ENCODE assay signal across 8 cellular contexts in genomic region chrX:63560601-63561218, GRCh38.
DNase-seq lines count a peak whose midpoint lies in the region; ATAC-seq, FAIRE-seq and TF ChIP-seq lines count a peak whose summit lies in the region.

No MANE protein-coding gene starts in this region.

- H3K9me3 ChIP-seq in astrocyte (ENCODE audit: insufficient read depth, low read depth, low read length), result no peaks in the 10 kb centered on the region

- peak overlapping the region; percentile 96 for H3K27ac Mint-ChIP-seq in astrocyte (ENCODE audit: unreplicated experiment)

- H3K4me3 ChIP-seq in astrocyte (ENCODE audit: insufficient read depth, low read depth, low read length), result peak overlapping the region; percentile 98

- peaks cover 3% of the 10 kb centered on the region for H3K36me3 Mint-ChIP-seq in astrocyte (ENCODE audit: low read depth, unreplicated experiment)

- no peaks in the 10 kb centered on the region for H3K36me3 ChIP-seq in astrocyte (ENCODE audit: insufficient read depth, low read length)

- H3K27me3 Mint-ChIP-seq in astrocyte (ENCODE audit: low read depth, unreplicated experiment), result no peaks in the 10 kb centered on the region

- H3K4me1 Mint-ChIP-seq in astrocyte (ENCODE audit: low read depth, unreplicated experiment), result peaks cover 5% of the 10 kb centered on the region

- peak overlapping the region; percentile 85 for H3K4me2 ChIP-seq in astrocyte (ENCODE audit: low read length)

- no peaks in the 10 kb centered on the region for H3K27me3 ChIP-seq in astrocyte (ENCODE audit: insufficient read depth, low read length)

- peak; percentile 40 for DNase-seq in GM13977 (ENCODE audit: low spot score)
- DNase-seq in NCI-H1436 treated with DMSO at 0.1 percent for 48 hours (lab: John Stamatoyannopoulos, UW), result peak; percentile 57
- peak; percentile 8 to 81 (median 33) for DNase-seq in T-helper 2 cell
- peak; percentile 69 for DNase-seq in astrocyte (ENCODE audit: low read depth)
- peak; percentile 29 to 53 for DNase-seq in hippocampal formation (lab: John Stamatoyannopoulos, UW)
- DNase-seq in renal cortical epithelial cell (ENCODE audit: low read depth), result peak; percentile 75
- DNase-seq in HuH-7.5 (ENCODE audit: low spot score), result no peak

- peaks cover 4% of the 10 kb centered on the region for H3K4me1 ChIP-seq in astrocyte (ENCODE audit: insufficient read depth, low read length)

- peak overlapping the region; percentile 91 for H2AFZ ChIP-seq in astrocyte (ENCODE audit: low read depth, low read length)

- TF ChIP-seq CTCF in GM13977 (IDR thresholded peaks at IDR 0.05; ENCODE audit: extremely low read depth, insufficient read depth, missing control alignments), result no peak
- no peak for TF ChIP-seq CTCF in astrocyte (IDR thresholded peaks at IDR 0.05; ENCODE audit: insufficient read depth, low read depth, low read length)

- H4K20me1 ChIP-seq in astrocyte (ENCODE audit: insufficient read depth, low read length), result no peaks in the 10 kb centered on the region

- peak; percentile 99 for ATAC-seq in HG02840 (IDR thresholded peaks at IDR 0.05; ENCODE audit: low FRiP score, unreplicated experiment)

- peak overlapping the region; percentile 82 for H3K27ac ChIP-seq in astrocyte (ENCODE audit: low read depth, low read length)

- peak overlapping the region; percentile 95 for H3K9ac ChIP-seq in astrocyte (ENCODE audit: low read length)

- FAIRE-seq in astrocyte (lab: Jason Lieb, UNC), result peak; percentile 93

- peaks cover 47% of the 10 kb centered on the region for H3K79me2 ChIP-seq in astrocyte (ENCODE audit: insufficient read depth, low read length)

- in situ Hi-C loops in GM13977 (cut with MboI; ENCODE audit: low pct_unique_long_range_greater_than_20kb, low sequenced_read_pairs, unreplicated experiment), result no loop called here

- H3K9me3 Mint-ChIP-seq in astrocyte (ENCODE audit: unreplicated experiment), result no peaks in the 10 kb centered on the region

- H3K4me3 Mint-ChIP-seq in astrocyte (ENCODE audit: unreplicated experiment), result peak overlapping the region; percentile 100
